ENCODE assay signal across 8 cellular contexts in genomic region chr2:171522057-171522803, GRCh38. TPM values are rescaled to one million over a fixed set of nuclear protein-coding genes. Genes with fewer than 3 reads are reported as not detected.
DNase-seq lines count a peak whose midpoint lies in the region; ATAC-seq and TF ChIP-seq lines count a peak whose summit lies in the region.

CYBRD1 (plus strand) TSS chr2:171522474; CDS start chr2:171522546, 72 bp downstream.

- intact Hi-C loops in spleen (cut with DNase I; ENCODE audit: low total_unique reads) = no loop called here

- H3K27ac ChIP-seq in SJCRH30 = peak within 1 kb of the TSS; percentile 91
- peak within 1 kb of the TSS; percentile 57 to 92 (median 88) for H3K27ac ChIP-seq in spleen

- H3K27me3 ChIP-seq in SJCRH30 (no peaks in the 10 kb centered on the region), kidney epithelial cell (ENCODE audit: control insufficient read depth, insufficient read depth, low read length) (no peaks in the 10 kb centered on the region), spleen (replicated peaks in 1 of 7) (peaks cover 0 to 42% (median 18%) of the 10 kb centered on the region in 7 donors)

- H3K9me3 ChIP-seq in SJCRH30 (replicated peaks) = no peaks in the 10 kb centered on the region
- no peaks in the 10 kb centered on the region for H3K9me3 ChIP-seq in spleen

- no peak for TF ChIP-seq POLR2A in spleen (IDR thresholded peaks at IDR 0.05)

- H3K4me1 ChIP-seq in SJCRH30 = 0 out of 2 replicates have a peak, but pooled peaks cover 3% of the 10 kb centered on the region
- peaks cover 0 to 44% (median 33%) of the 10 kb centered on the region in 6 donors for H3K4me1 ChIP-seq in spleen

- H3K36me3 ChIP-seq in SJCRH30 (peaks cover 5% of the 10 kb centered on the region), kidney epithelial cell (ENCODE audit: control insufficient read depth, insufficient read depth, low read length) (no peaks in the 10 kb centered on the region), spleen (no peaks in the 10 kb centered on the region)

- ATAC-seq in GM18511 (IDR thresholded peaks at IDR 0.05; ENCODE audit: unreplicated experiment) (peak; percentile 58), HG03103 (IDR thresholded peaks at IDR 0.05; ENCODE audit: low read depth, unreplicated experiment) (peak; percentile 49)

- DNase-seq in AML-193 (lab: John Stamatoyannopoulos, UW) (peak; percentile 69 to 79), SJCRH30 (peak; percentile 91), choroid plexus epithelial cell (ENCODE audit: low read depth) (peak; percentile 90), kidney epithelial cell (ENCODE audit: low read depth) (no peak), spleen (peak; percentile 86), NCI-H1694 (lab: John Stamatoyannopoulos, UW) (no peak)

- TF ChIP-seq CTCF in choroid plexus epithelial cell (conservative IDR thresholded peaks at IDR 0.05; ENCODE audit: low read depth, low read length) (peak; percentile 20), kidney epithelial cell (IDR thresholded peaks at IDR 0.05; ENCODE audit: insufficient read depth, low read length, poor library complexity, severe bottlenecking) (no peak), spleen (IDR thresholded peaks at IDR 0.05 in 8 of 11, conservative IDR thresholded peaks at IDR 0.05 in 3 of 11) (no peak)

- H3K4me3 ChIP-seq in SJCRH30 = peak within 1 kb of the TSS; percentile 89
- peak within 1 kb of the TSS; percentile 85 for H3K4me3 ChIP-seq in choroid plexus epithelial cell (ENCODE audit: low read depth, low read length)
- H3K4me3 ChIP-seq in kidney epithelial cell (ENCODE audit: low read depth, low read length) = peak within 1 kb of the TSS; percentile 68
- H3K4me3 ChIP-seq in spleen = peak within 1 kb of the TSS; percentile 59 to 81 (median 72)

- WGBS in spleen, 5 donors = 0 to 1% (median 0%) methylated on average over 7 to 46 of the region's 46 CpGs

RNA-seq across cellular contexts. Expression of gene CYBRD1, which starts in this region (rescaled TPM):
- 67.0 and 71.2 TPM in 2 replicates for total RNA-seq in SJCRH30 (2014; rRNA removed; shearing (Covaris generic))
- 6.8 and 8.8 TPM in 2 replicates for total RNA-seq in kidney epithelial cell
- 10 to 100 TPM; 18.8 to 61.7 (median 46.9) TPM for total RNA-seq in spleen
- 10 to 100 TPM in 1 of 3 donors, 1 to 10 TPM in 2; 8.2 to 21.3 (median 9.4) TPM for polyA plus RNA-seq in spleen

Comparison
In these comparisons a context has a peak if more than half of its experiments do, and no peak if none do; other contexts are left out.
1. DNase-seq: peak in AML-193 (2 of 2), SJCRH30 (2 of 2), choroid plexus epithelial cell (single experiment) and spleen (single experiment); none in kidney epithelial cell (single experiment) and NCI-H1694 (single experiment).
2. Peak in every context shown above with its lines, with median percentiles within 50 percentile points of each other: H3K4me3 ChIP-seq.